Comparison of ENCODE assay signal across 15 cellular contexts in genomic region chr12:116148844-116149243, GRCh38.
DNase-seq lines count a peak whose midpoint lies in the region; ATAC-seq and TF ChIP-seq lines count a peak whose summit lies in the region.
"Had no signal": no experiment of that assay in that cellular context is flagged by ENCODE, and none has a peak within 500 bp of the region (broad histone marks: within the 10 kb centered on the region; RNA-seq: fewer than 3 reads in every experiment).

No MANE protein-coding gene starts in this region.

- H3K4me3 Mint-ChIP-seq in activated T-cell treated with anti-CD3 and anti-CD28 coated beads, Interleukin-2, amount 50 U/mL, for 72 hours = peak overlapping the region in 1 of 2 donors; percentile 8
- no peak overlapping the region for H3K4me3 Mint-ChIP-seq in stimulated activated naive B cell treated with anti-CD40 and anti-IgM and Interleukin-4, amounts not matched to agents 10 μg/mL and 1 μg/mL and 100 μg/mL, for 72 hours
- no peak overlapping the region for H3K4me3 Mint-ChIP-seq in endothelial cell (ENCODE audit: unreplicated experiment)
- H3K4me3 Mint-ChIP-seq: CD8-positive, alpha-beta memory T cell had no signal

- H3K27me3 ChIP-seq in PC-9 (ENCODE audit: insufficient read depth, low read depth) (no peaks in the 10 kb centered on the region), adrenal gland (no peaks in the 10 kb centered on the region)
- H3K27me3 ChIP-seq: foreskin keratinocyte, left lung, transverse colon had no signal

- intact Hi-C loops in PC-9 (cut with micrococcal nuclease; ENCODE audit: unreplicated experiment) = loop anchor here (10.0 kb wide), 1 partner anchor 446 kb away; no protein-coding TSS in a partner anchor
- intact Hi-C loops in adrenal gland (cut with DNase I) = loop anchor here in 1 of 2 donors (10.0 kb wide), 1 partner anchor 86 kb away; no protein-coding TSS in a partner anchor

- H3K4me3 ChIP-seq in PC-9 (no peak overlapping the region), adrenal gland (no peak overlapping the region)
- H3K4me3 ChIP-seq: left lung, transverse colon had no signal

- peaks cover 88% of the 10 kb centered on the region for H3K79me2 ChIP-seq in PC-9 (ENCODE audit: low read depth)

- H4K20me1 ChIP-seq in PC-9 (ENCODE audit: insufficient read depth) = peaks cover 48% of the 10 kb centered on the region

- H3K9me3 Mint-ChIP-seq in activated T-cell treated with anti-CD3 and anti-CD28 coated beads, Interleukin-2, amount 50 U/mL, for 72 hours = no peaks in the 10 kb centered on the region
- H3K9me3 Mint-ChIP-seq in stimulated activated naive B cell treated with anti-CD40 and anti-IgM and Interleukin-4, amounts not matched to agents 10 μg/mL and 1 μg/mL and 100 μg/mL, for 72 hours = no peaks in the 10 kb centered on the region
- H3K9me3 Mint-ChIP-seq in endothelial cell (ENCODE audit: unreplicated experiment) = no peaks in the 10 kb centered on the region
- H3K9me3 Mint-ChIP-seq: CD8-positive, alpha-beta memory T cell had no signal

- no peak for TF ChIP-seq POLR2A in adrenal gland (IDR thresholded peaks at IDR 0.05)

- POLR2A ChIA-PET in PC-9 (lab: Charles Lee; ENCODE audit: unreplicated experiment) = no interaction called here

- peak overlapping the region; percentile 59 for H3K27ac Mint-ChIP-seq in activated T-cell treated with anti-CD3 and anti-CD28 coated beads, Interleukin-2, amount 50 U/mL, for 72 hours
- H3K27ac Mint-ChIP-seq in stimulated activated naive B cell treated with anti-CD40 and anti-IgM and Interleukin-4, amounts not matched to agents 10 μg/mL and 1 μg/mL and 100 μg/mL, for 72 hours = no peak overlapping the region
- no peak overlapping the region for H3K27ac Mint-ChIP-seq in endothelial cell (ENCODE audit: unreplicated experiment)

- H3K9me2 ChIP-seq in PC-9 (ENCODE audit: insufficient read depth) = no peaks in the 10 kb centered on the region

- no peak for TF ChIP-seq CTCF in PC-9 (conservative IDR thresholded peaks at IDR 0.05)
- TF ChIP-seq CTCF in adrenal gland (IDR thresholded peaks at IDR 0.05) = no peak
- no peak for TF ChIP-seq CTCF in endothelial cell (IDR thresholded peaks at IDR 0.05; ENCODE audit: unreplicated experiment)

- H3K36me3 ChIP-seq in PC-9 (ENCODE audit: low read depth) (no peaks in the 10 kb centered on the region), adrenal gland (replicated peaks in 1 of 2) (no peaks in the 10 kb centered on the region)
- H3K36me3 ChIP-seq: left lung, transverse colon had no signal

- no peaks in the 10 kb centered on the region for H3K36me3 Mint-ChIP-seq in activated T-cell treated with anti-CD3 and anti-CD28 coated beads, Interleukin-2, amount 50 U/mL, for 72 hours (ENCODE audit: insufficient read depth in 2 of 2)
- H3K36me3 Mint-ChIP-seq in stimulated activated naive B cell treated with anti-CD40 and anti-IgM and Interleukin-4, amounts not matched to agents 10 μg/mL and 1 μg/mL and 100 μg/mL, for 72 hours = peaks cover 0 to 2% of the 10 kb centered on the region in 2 donors
- no peaks in the 10 kb centered on the region for H3K36me3 Mint-ChIP-seq in endothelial cell (ENCODE audit: low read depth, unreplicated experiment)
- H3K36me3 Mint-ChIP-seq: CD8-positive, alpha-beta memory T cell had no signal

- H3K27me3 Mint-ChIP-seq in activated T-cell treated with anti-CD3 and anti-CD28 coated beads, Interleukin-2, amount 50 U/mL, for 72 hours (ENCODE audit: low read depth) = no peaks in the 10 kb centered on the region
- H3K27me3 Mint-ChIP-seq in stimulated activated naive B cell treated with anti-CD40 and anti-IgM and Interleukin-4, amounts not matched to agents 10 μg/mL and 1 μg/mL and 100 μg/mL, for 72 hours = no peaks in the 10 kb centered on the region
- H3K27me3 Mint-ChIP-seq in endothelial cell (ENCODE audit: unreplicated experiment) = no peaks in the 10 kb centered on the region
- H3K27me3 Mint-ChIP-seq: CD8-positive, alpha-beta memory T cell had no signal

- no peak overlapping the region for H2AFZ ChIP-seq in PC-9

- H3K4me1 ChIP-seq in PC-9 (replicated peaks; ENCODE audit: insufficient read depth) (peaks cover 11% of the 10 kb centered on the region), adrenal gland (replicated peaks in 1 of 2) (peaks cover 11 to 49% of the 10 kb centered on the region in 2 donors)

- peaks cover 59% of the 10 kb centered on the region for H3K4me1 Mint-ChIP-seq in activated T-cell treated with anti-CD3 and anti-CD28 coated beads, Interleukin-2, amount 50 U/mL, for 72 hours (ENCODE audit: low read depth)
- peaks cover 37 to 63% of the 10 kb centered on the region in 2 donors for H3K4me1 Mint-ChIP-seq in stimulated activated naive B cell treated with anti-CD40 and anti-IgM and Interleukin-4, amounts not matched to agents 10 μg/mL and 1 μg/mL and 100 μg/mL, for 72 hours
- H3K4me1 Mint-ChIP-seq in endothelial cell (ENCODE audit: unreplicated experiment) = peaks cover 26% of the 10 kb centered on the region

- CTCF ChIA-PET in PC-9 (lab: Charles Lee) = no interaction called here

- ATAC-seq in activated T-cell treated with anti-CD3 and anti-CD28 coated beads, Interleukin-2, amount 50 U/mL, for 72 hours (replicated peaks in 1 of 2) = no peak
- ATAC-seq in stimulated activated naive B cell treated with anti-CD40 and anti-IgM and Interleukin-4, amounts not matched to agents 10 μg/mL and 1 μg/mL and 100 μg/mL, for 72 hours (replicated peaks) = peak; percentile 16 to 45
- no peak for ATAC-seq in GM21717 (IDR thresholded peaks at IDR 0.05; ENCODE audit: unreplicated experiment)
- ATAC-seq: foreskin keratinocyte, left lung had no signal

- peaks cover 38% of the 10 kb centered on the region; the same call in 1 of the 2 replicates for H3F3A ChIP-seq in PC-9 (ENCODE audit: insufficient read depth, low read depth)

- H3K27ac ChIP-seq in PC-9 (0 out of 2 replicates have a peak overlapping the region, but pooled peaks have one; percentile 26), adrenal gland (no peak overlapping the region)
- H3K27ac ChIP-seq: foreskin keratinocyte, left lung, transverse colon had no signal

- H3K9me3 ChIP-seq in PC-9 (ENCODE audit: insufficient read depth, low read depth) (no peaks in the 10 kb centered on the region; the same call in 1 of the 2 replicates), adrenal gland (replicated peaks in 1 of 3) (no peaks in the 10 kb centered on the region)
- H3K9me3 ChIP-seq: left lung, transverse colon had no signal

- DNase-seq in activated T-cell treated with anti-CD3 and anti-CD28 coated beads, Interleukin-2, amount 50 U/mL, for 72 hours = no peak
- DNase-seq in activated T-cell treated with anti-CD3 and anti-CD28 coated beads, Interleukin-2, amount 50 U/mL, for 1 hour = no peak
- no peak for DNase-seq in PC-9
- DNase-seq in kidney tubule cell (ENCODE audit: low spot score) = peak; percentile 73
- no peak for DNase-seq in stimulated activated naive B cell treated with anti-CD40 and anti-IgM and Interleukin-4, amounts not matched to agents 10 μg/mL and 1 μg/mL and 100 μg/mL, for 72 hours
- DNase-seq in adrenal gland = no peak
- DNase-seq in endothelial cell (ENCODE audit: low spot score) = no peak
- DNase-seq: CD8-positive, alpha-beta memory T cell; foreskin keratinocyte; left lung; NCI-H2171 treated with DMSO at 0.1 percent for 48 hours; NCI-H748 treated with DMSO at 0.1 percent for 48 hours; small intestine; transverse colon had no signal

- H3K4me2 ChIP-seq in PC-9 = no peak overlapping the region

- no TSS peak for BruUV-seq in PC-9 (replicated peaks; lab: Mats Ljungman, UMichigan)

- WGBS in adrenal gland, 4 donors = 71 to 78% (median 76%) methylated on average over 3 of the region's 3 CpGs

Comparison
In these comparisons a context has a peak if more than half of its experiments do, and no peak if none do; other contexts are left out.
1. ATAC-seq: peak in stimulated activated naive B cell treated with anti-CD40 and anti-IgM and Interleukin-4, amounts not matched to agents 10 μg/mL and 1 μg/mL and 100 μg/mL, for 72 hours (2 of 2); none in activated T-cell treated with anti-CD3 and anti-CD28 coated beads, Interleukin-2, amount 50 U/mL, for 72 hours (0 of 2) and GM21717 (single experiment).